In genomic region chr7:114026486-114027089, GRCh38 we compare ENCODE assay signal across 8 cellular contexts.
DNase-seq lines count a peak whose midpoint lies in the region; ATAC-seq lines count a peak whose summit lies in the region.

No MANE protein-coding gene starts in this region.

- ATAC-seq in GM21786 (IDR thresholded peaks at IDR 0.05; ENCODE audit: unreplicated experiment) = peak; percentile 71

- peak; percentile 68 for DNase-seq in SIG-M5 treated with dmso at 0.1 percent for 504 hours (lab: John Stamatoyannopoulos, UW; ENCODE audit: unreplicated experiment)
- no peak for DNase-seq in SIG-M5 (lab: John Stamatoyannopoulos, UW)
- DNase-seq in KG1 (lab: John Stamatoyannopoulos, UW) = peak; percentile 30
- DNase-seq in OCI-M1 (lab: John Stamatoyannopoulos, UW) = peak; percentile 85
- peak; percentile 76 for DNase-seq in dedifferentiated amniotic fluid mesenchymal stem cell (ENCODE audit: extremely low spot score)
- DNase-seq in middle frontal gyrus (ENCODE audit: extremely low spot score, low spot score) = peak; percentile 62
- no peak for DNase-seq in 8988T

Comparison
In these comparisons a context has a peak if more than half of its experiments do, and no peak if none do; other contexts are left out.
1. DNase-seq: peak in SIG-M5 treated with dmso at 0.1 percent for 504 hours (single experiment), KG1 (single experiment), OCI-M1 (single experiment), dedifferentiated amniotic fluid mesenchymal stem cell (single experiment) and middle frontal gyrus (single experiment); none in SIG-M5 (single experiment) and 8988T (single experiment).